In the genomic region with DNA sequence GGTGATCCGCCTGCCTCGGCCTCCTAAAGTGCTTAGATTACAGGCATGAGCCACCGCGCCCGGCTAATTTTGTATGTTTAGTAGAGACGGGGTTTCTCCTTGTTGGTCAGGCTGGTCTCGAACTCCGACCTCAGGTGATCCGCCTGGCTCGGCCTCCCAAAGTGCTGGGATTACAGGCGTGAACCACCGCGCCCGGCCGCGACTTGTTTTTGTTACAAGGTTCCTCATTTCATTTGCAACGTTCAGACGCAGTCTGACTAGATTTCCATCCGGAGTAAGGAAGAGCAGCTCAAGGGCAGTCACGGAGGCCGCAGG, we compare ENCODE assay signal across 8 cellular contexts. TPM values are rescaled to one million over a fixed set of nuclear protein-coding genes. Genes with fewer than 3 reads are reported as not detected.
A peak's percentile ranks its signal among the peaks of the same experiment; 100 is the strongest.
DNase-seq lines count a peak whose midpoint lies in the region; TF ChIP-seq lines count a peak whose summit lies in the region.
"Not testable (repeated sequence)": the region's sequence is repeated elsewhere in the genome, so short reads cannot be mapped to it uniquely, and the experiment has no call there.

No MANE protein-coding gene starts in this region.

- H3K27me3 ChIP-seq in BLaER1 treated with 17β-estradiol and CSF1 and Interleukin-3, amounts not matched to agents 10 nM and 100 nM; HUES6 (ENCODE audit: control insufficient read depth, insufficient read depth, low read length); SJSA1 (replicated peaks); endocrine pancreas (ENCODE audit: control insufficient read depth, insufficient read depth, low read length); neural cell (ENCODE audit: insufficient read depth, low read depth, low read length); subcutaneous abdominal adipose tissue (ENCODE audit: control insufficient read depth in 5 of 5, insufficient read depth in 4 of 5, low read length in 5 of 5): not testable (repeated sequence)

- TF ChIP-seq EP300 in neural cell (conservative IDR thresholded peaks at IDR 0.05; ENCODE audit: poor library complexity, severe bottlenecking) = not testable (repeated sequence)

- peak overlapping the region; percentile 70 to 91 (median 83) for H3K27ac ChIP-seq in BLaER1 treated with 17β-estradiol and CSF1 and Interleukin-3, amounts not matched to agents 10 nM and 100 nM
- not testable (repeated sequence) for H3K27ac ChIP-seq in HUES6 (ENCODE audit: low read depth, low read length)
- H3K27ac ChIP-seq in SJSA1 (peak overlapping the region; percentile 95), neural cell (ENCODE audit: low read length) (peak overlapping the region; percentile 89), subcutaneous abdominal adipose tissue (ENCODE audit: low read depth, low read length) (peak overlapping the region; percentile 88)

- H3K4me1 Mint-ChIP-seq in activated naive CD8-positive, alpha-beta T cell (ENCODE audit: low read depth) = peaks cover 38% of the 10 kb centered on the region

- not testable (repeated sequence) for DNase-seq in SJSA1 (ENCODE audit: low read depth in 1 of 2, low spot score in 2 of 2)

- H3K9ac ChIP-seq in BLaER1 treated with 17β-estradiol and CSF1 and Interleukin-3, amounts not matched to agents 10 nM and 100 nM = peak overlapping the region; percentile 76 to 91 (median 85)
- H3K9ac ChIP-seq in HUES6 (ENCODE audit: low read length) = peak overlapping the region; percentile 50
- H3K9ac ChIP-seq in endocrine pancreas (ENCODE audit: control insufficient read depth, insufficient read depth, low read length) = peak overlapping the region; percentile 96
- H3K9ac ChIP-seq in neural cell (ENCODE audit: low read length) = peak overlapping the region; percentile 92
- peak overlapping the region; percentile 87 to 99 (median 94) for H3K9ac ChIP-seq in subcutaneous abdominal adipose tissue (ENCODE audit: low read length in 5 of 5)

- H3K4me3 Mint-ChIP-seq in activated naive CD8-positive, alpha-beta T cell = peak overlapping the region; percentile 92

- peaks cover 23 to 27% (median 25%) of the 10 kb centered on the region in 11 experiments for H3K36me3 ChIP-seq in BLaER1 treated with 17β-estradiol and CSF1 and Interleukin-3, amounts not matched to agents 10 nM and 100 nM
- H3K36me3 ChIP-seq in HUES6 (ENCODE audit: control insufficient read depth, insufficient read depth, low read length); endocrine pancreas (ENCODE audit: control insufficient read depth, insufficient read depth, low read length); neural cell (ENCODE audit: insufficient read depth, low read length): not testable (repeated sequence)
- H3K36me3 ChIP-seq in SJSA1 = peaks cover 23% of the 10 kb centered on the region
- H3K36me3 ChIP-seq in subcutaneous abdominal adipose tissue (ENCODE audit: control insufficient read depth in 5 of 5, insufficient read depth in 5 of 5, low read length in 5 of 5) = peaks cover 6 to 14% (median 10%) of the 10 kb centered on the region in 5 donors

- not testable (repeated sequence) for H3K9me3 Mint-ChIP-seq in activated naive CD8-positive, alpha-beta T cell (ENCODE audit: low read depth)

- H3K79me2 ChIP-seq in neural cell (replicated peaks; ENCODE audit: insufficient read depth, low read length) = peaks cover 21% of the 10 kb centered on the region

- not testable (repeated sequence) for TF ChIP-seq CTCF in neural cell (IDR thresholded peaks at IDR 0.05; ENCODE audit: poor library complexity, severe bottlenecking)

- H3K4me2 ChIP-seq in BLaER1 treated with 17β-estradiol and CSF1 and Interleukin-3, amounts not matched to agents 10 nM and 100 nM = peak overlapping the region; percentile 83 to 99 (median 91)
- H3K4me2 ChIP-seq in neural cell (ENCODE audit: low read length) = peak overlapping the region; percentile 95

- H3F3A ChIP-seq in neural cell (ENCODE audit: insufficient read depth, low read length, poor library complexity, severe bottlenecking) = not testable (repeated sequence)

- not testable (repeated sequence) for H3K27me3 Mint-ChIP-seq in activated naive CD8-positive, alpha-beta T cell

- H3K4me1 ChIP-seq in BLaER1 treated with 17β-estradiol and CSF1 and Interleukin-3, amounts not matched to agents 10 nM and 100 nM = peaks cover 20 to 27% (median 25%) of the 10 kb centered on the region in 10 experiments
- H3K4me1 ChIP-seq in HUES6 (ENCODE audit: control insufficient read depth, insufficient read depth, low read length) = peaks cover 11% of the 10 kb centered on the region; the same call in 1 of the 2 replicates
- H3K4me1 ChIP-seq in SJSA1 (replicated peaks) = peaks cover 43% of the 10 kb centered on the region
- H3K4me1 ChIP-seq in endocrine pancreas (ENCODE audit: control insufficient read depth, insufficient read depth, low read length) = not testable (repeated sequence)
- H3K4me1 ChIP-seq in subcutaneous abdominal adipose tissue (ENCODE audit: control insufficient read depth in 5 of 5, insufficient read depth in 5 of 5, low read length in 5 of 5) = peaks cover 6 to 32% (median 28%) of the 10 kb centered on the region in 5 donors

- H3K4me3 ChIP-seq in BLaER1 treated with 17β-estradiol and CSF1 and Interleukin-3, amounts not matched to agents 10 nM and 100 nM = peak overlapping the region; percentile 62 to 82 (median 75)
- H3K4me3 ChIP-seq in HUES6 (ENCODE audit: low read depth, low read length) (peak overlapping the region; percentile 76), SJSA1 (peak overlapping the region; percentile 81), endocrine pancreas (ENCODE audit: control insufficient read depth, insufficient read depth, low read length) (peak overlapping the region; percentile 93), iPS-18c (ENCODE audit: insufficient read depth, low read depth, low read length) (peak overlapping the region; percentile 88), neural cell (ENCODE audit: low read length) (peak overlapping the region; percentile 98), subcutaneous abdominal adipose tissue (ENCODE audit: low read depth in 1 of 5, low read length in 5 of 5) (peak overlapping the region; percentile 77 to 92 (median 86))

- H3K36me3 Mint-ChIP-seq in activated naive CD8-positive, alpha-beta T cell = not testable (repeated sequence)

- TF ChIP-seq RAD21 in neural cell (conservative IDR thresholded peaks at IDR 0.05) = not testable (repeated sequence)

- not testable (repeated sequence) for H3K9me2 ChIP-seq in neural cell (ENCODE audit: insufficient read depth, low read length)

- peak overlapping the region; percentile 100 for H2AFZ ChIP-seq in neural cell (ENCODE audit: low read depth, low read length)

- peak overlapping the region; percentile 84 for H3K27ac Mint-ChIP-seq in activated naive CD8-positive, alpha-beta T cell

- H3K9me3 ChIP-seq in BLaER1 treated with 17β-estradiol and CSF1 and Interleukin-3, amounts not matched to agents 10 nM and 100 nM (replicated peaks in 1 of 11); HUES6 (ENCODE audit: control insufficient read depth, insufficient read depth, low read depth, low read length); SJSA1 (replicated peaks); endocrine pancreas (ENCODE audit: control insufficient read depth, low read length); iPS-18c (ENCODE audit: control insufficient read depth, insufficient read depth, low read length); neural cell (ENCODE audit: low read length); subcutaneous abdominal adipose tissue (ENCODE audit: control insufficient read depth in 5 of 5, low read length in 5 of 5): not testable (repeated sequence)

- not testable (repeated sequence) for H4K20me1 ChIP-seq in BLaER1 treated with 17β-estradiol and CSF1 and Interleukin-3, amounts not matched to agents 10 nM and 100 nM; neural cell (ENCODE audit: insufficient read depth)

RNA-seq across cellular contexts. Expression of gene TMEM167B, which starts 0.5 kb away (rescaled TPM):
- total RNA-seq in SJSA1 (2014; rRNA removed; shearing (Covaris generic)) = 18.7 and 36.3 TPM in 2 replicates
- polyA plus RNA-seq in neural cell = 52.2 and 53.9 TPM in 2 replicates
- 43.8 and 48.2 TPM in 2 replicates for polyA minus RNA-seq in neural cell

RNA-seq across cellular contexts. Expression of gene TAF13, which starts 14.3 kb away (rescaled TPM):
- total RNA-seq in SJSA1 (2014; rRNA removed; shearing (Covaris generic)) = 96.5 and 137 TPM in 2 replicates
- 60.1 and 61.4 TPM in 2 replicates for polyA plus RNA-seq in neural cell
- 49.4 and 65.2 TPM in 2 replicates for polyA minus RNA-seq in neural cell

RNA-seq across cellular contexts. Expression of gene ELAPOR1, which starts 23.9 kb away (rescaled TPM):
- 0.63 and 1.2 TPM in 2 replicates for total RNA-seq in SJSA1 (2014; rRNA removed; shearing (Covaris generic))
- polyA plus RNA-seq in neural cell = 16.8 and 18.8 TPM in 2 replicates
- polyA minus RNA-seq in neural cell = 21.7 and 23.5 TPM in 2 replicates

RNA-seq across cellular contexts. Expression of gene WDR47, which starts 48.2 kb away (rescaled TPM):
- total RNA-seq in SJSA1 (2014; rRNA removed; shearing (Covaris generic)) = 20.0 and 20.9 TPM in 2 replicates
- 65.7 and 76.3 TPM in 2 replicates for polyA plus RNA-seq in neural cell
- polyA minus RNA-seq in neural cell = 166 and 184 TPM in 2 replicates
